Comparison of ENCODE assay signal across 8 cellular contexts in the genomic region with DNA sequence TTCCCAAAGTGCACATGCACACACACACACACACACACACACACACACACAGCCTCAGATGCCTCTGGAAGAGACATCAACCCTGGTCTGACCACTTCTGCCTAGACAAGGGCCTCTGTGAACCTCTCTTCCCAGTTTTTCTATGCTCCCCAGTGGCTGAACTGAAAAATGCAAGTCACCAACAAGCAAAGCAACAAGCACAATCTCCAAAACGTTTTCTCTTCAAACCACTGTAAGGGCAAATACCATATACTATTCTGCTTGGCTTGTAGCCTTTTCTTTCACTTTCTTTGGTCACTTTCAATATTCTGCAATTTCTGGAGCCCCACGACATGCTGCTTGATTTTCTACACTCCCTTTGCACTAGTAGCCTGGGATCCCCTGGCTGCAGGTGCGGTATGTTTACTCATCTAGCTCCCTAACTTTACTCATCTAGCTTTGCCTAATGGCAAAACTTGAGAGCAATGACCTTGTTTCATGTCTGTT.
DNase-seq lines count a peak whose midpoint lies in the region; ATAC-seq and TF ChIP-seq lines count a peak whose summit lies in the region.

No MANE protein-coding gene starts in this region.

- H3K4me3 ChIP-seq in Panc1 (ENCODE audit: low read depth in 2 of 2, low read length in 2 of 2), result no peak overlapping the region

- no peaks in the 10 kb centered on the region for H3K9me3 ChIP-seq in Panc1 (ENCODE audit: control insufficient read depth, insufficient read depth, low read depth, low read length)

- BruUV-seq in Panc1 (replicated peaks; lab: Mats Ljungman, UMichigan), result no TSS peak

- CTCF ChIA-PET in Panc1 (lab: Charles Lee), result no interaction called here

- intact Hi-C loops in Panc1 (cut with micrococcal nuclease; ENCODE audit: unreplicated experiment), result no loop called here
- intact Hi-C loops in sciatic nerve (cut with DNase I), result no loop called here

- peak overlapping the region; percentile 26; the same call in 1 of the 2 replicates for H3K27ac ChIP-seq in Panc1 (ENCODE audit: low read length)

- no peaks in the 10 kb centered on the region for H3K36me3 ChIP-seq in Panc1 (ENCODE audit: control insufficient read depth, insufficient read depth, low read length)

- no peaks in the 10 kb centered on the region for H3K27me3 ChIP-seq in Panc1 (ENCODE audit: control insufficient read depth, insufficient read depth, low read length)

- TF ChIP-seq CTCF in Panc1 (IDR thresholded peaks at IDR 0.05), result peak; percentile 79

- peaks cover 43% of the 10 kb centered on the region for H3K4me1 ChIP-seq in Panc1 (ENCODE audit: control insufficient read depth, insufficient read depth, low read length)

- DNase-seq in COLO668 (lab: John Stamatoyannopoulos, UW; ENCODE audit: unreplicated experiment) (peak; percentile 14), Panc1 (ENCODE audit: low read depth, low spot score) (no peak), fibroblast of peridontal ligament (ENCODE audit: extremely low read depth) (peak; percentile 52), sciatic nerve (ENCODE audit: low spot score) (no peak), NCI-H187 (lab: John Stamatoyannopoulos, UW) (no peak), NCI-H2107 treated with DMSO at 0.1 percent for 48 hours (lab: John Stamatoyannopoulos, UW; ENCODE audit: unreplicated experiment) (no peak)

- ATAC-seq in GM18909 (IDR thresholded peaks at IDR 0.05; ENCODE audit: poor library complexity, unreplicated experiment) (peak; percentile 54), HG03066 (IDR thresholded peaks at IDR 0.05; ENCODE audit: low read depth, unreplicated experiment) (peak; percentile 42), Panc1 (peak; percentile 81), sciatic nerve (peak; percentile 65)

- in situ Hi-C loops in Panc1 (cut with HindIII; ENCODE audit: low pct_unique_long_range_greater_than_20kb, low sequenced_read_pairs), result no loop called here

- POLR2A ChIA-PET in Panc1 (lab: Charles Lee), result no interaction called here

Comparison
In these comparisons a context has a peak if more than half of its experiments do, and no peak if none do; other contexts are left out.
1. DNase-seq: peak in COLO668 (single experiment) and fibroblast of peridontal ligament (single experiment); none in Panc1 (single experiment), sciatic nerve (single experiment), NCI-H187 (0 of 2) and NCI-H2107 treated with DMSO at 0.1 percent for 48 hours (single experiment).
2. Peak in every context shown above with its lines, with median percentiles within 50 percentile points of each other: ATAC-seq.